ENCODE assay signal across 8 cellular contexts in the genomic region with DNA sequence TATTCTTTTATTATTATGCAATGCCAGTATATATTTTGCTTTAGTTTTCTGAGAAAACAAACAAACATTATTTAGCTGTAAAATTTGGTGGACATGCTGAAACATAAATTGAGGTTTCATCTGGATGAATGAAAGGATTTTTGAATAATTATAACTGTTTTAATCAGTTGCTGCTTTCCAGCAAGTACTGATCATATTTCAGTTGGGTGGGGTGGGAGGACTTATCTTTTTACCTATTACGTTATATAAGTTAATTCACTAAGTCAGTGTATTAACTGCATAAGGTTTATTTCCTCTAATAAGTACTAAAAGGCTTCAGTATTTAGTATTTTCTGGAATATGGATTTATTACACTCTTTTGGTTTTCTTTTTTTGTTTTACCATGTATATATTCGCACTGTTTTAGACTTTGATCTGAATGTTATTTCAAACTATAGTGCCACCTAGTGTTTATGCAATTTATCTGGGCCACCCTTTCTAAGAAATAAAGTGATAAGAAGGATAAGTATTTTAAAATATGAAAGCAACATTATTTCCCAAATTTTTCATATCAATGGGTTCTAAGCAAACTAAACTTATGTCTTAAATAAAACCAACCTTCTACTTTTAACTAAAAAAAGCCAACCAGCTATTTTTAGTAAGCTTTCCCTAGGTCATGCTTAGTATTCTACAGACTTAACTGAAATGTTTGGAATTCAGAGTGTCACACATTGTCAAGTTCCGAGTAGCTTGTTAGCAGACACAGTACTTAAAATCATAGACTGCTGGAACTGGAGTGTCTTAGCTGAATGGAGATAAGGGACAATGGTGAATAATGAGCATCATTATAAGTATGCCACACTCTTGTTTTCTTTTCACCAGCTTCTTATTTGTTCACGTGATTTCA.
DNase-seq lines count a peak whose midpoint lies in the region; ATAC-seq, FAIRE-seq and TF ChIP-seq lines count a peak whose summit lies in the region.

No MANE protein-coding gene starts in this region.

- no peak overlapping the region for H4K5ac ChIP-seq in IMR-90 (ENCODE audit: low read depth, low read length)

- no peak overlapping the region; the same call in 1 of the 2 replicates for H2BK20ac ChIP-seq in IMR-90 (ENCODE audit: low read depth, low read length)

- no peak overlapping the region for H4K91ac ChIP-seq in IMR-90 (ENCODE audit: insufficient read depth, low read depth, low read length)

- no peaks in the 10 kb centered on the region for H3K36me3 ChIP-seq in IMR-90 (ENCODE audit: control insufficient read depth, insufficient read depth, low read length)

- no peaks in the 10 kb centered on the region for H3K79me1 ChIP-seq in IMR-90 (ENCODE audit: low read depth in 1 of 2, low read length in 2 of 2)

- no peak overlapping the region for H2BK15ac ChIP-seq in IMR-90 (ENCODE audit: low read depth, low read length)

- peak; percentile 70 for TF ChIP-seq CTCF in IMR-90 (conservative IDR thresholded peaks at IDR 0.05; ENCODE audit: low read depth, low read length)

- no peak overlapping the region for H3K14ac ChIP-seq in IMR-90 (replicated peaks; ENCODE audit: low read depth, low read length)

- intact Hi-C loops in IMR-90 (cut with micrococcal nuclease), result loop anchor here (1.0 to 10.0 kb wide), 3 partner anchors 97 to 1295 kb away; a partner anchor contains a TSS

- POLR2A ChIA-PET in IMR-90 (lab: Charles Lee; ENCODE audit: unreplicated experiment), result no interaction called here
- POLR2A ChIA-PET in activated CD4-positive, alpha-beta T cell treated with anti-CD3 and anti-CD28 coated beads, Interleukin-2, amount 10 ng/mL, durations not matched to agents 7 days and 5 days (lab: Charles Lee), result no interaction called here

- ATAC-seq in IMR-90 (ENCODE audit: low read depth) (0 out of 2 replicates have a peak, but pooled peaks have one; percentile 43), SK-N-SH treated with all-trans-retinoic acid at 6 μM for 48 hours (peak; percentile 79; the same call in 2 of the 3 replicates), HG02571 (IDR thresholded peaks at IDR 0.05; ENCODE audit: unreplicated experiment) (no peak)
- ATAC-seq in stimulated activated naive CD8-positive, alpha-beta T cell treated with anti-CD3 and anti-CD28 coated beads, Interleukin-15, Interleukin-2, amounts not matched to agents 100 U/mL and 50 U/mL, for 24 hours, result no peak
- no peak for ATAC-seq in effector memory CD8-positive, alpha-beta T cell (replicated peaks)

- no peaks in the 10 kb centered on the region for H3K9me3 Mint-ChIP-seq in activated CD4-positive, alpha-beta T cell treated with anti-CD3 and anti-CD28 coated beads, Interleukin-2, amount 10 ng/mL, durations not matched to agents 7 days and 5 days
- no peaks in the 10 kb centered on the region for H3K9me3 Mint-ChIP-seq in effector memory CD8-positive, alpha-beta T cell

- H3K4me3 Mint-ChIP-seq in activated CD4-positive, alpha-beta T cell treated with anti-CD3 and anti-CD28 coated beads, Interleukin-2, amount 10 ng/mL, durations not matched to agents 7 days and 5 days, result no peak overlapping the region
- H3K4me3 Mint-ChIP-seq in effector memory CD8-positive, alpha-beta T cell, result no peak overlapping the region

- DNase-seq in EH (ENCODE audit: low read depth) (peak; percentile 51), IMR-90 (peak; percentile 41)
- no peak for DNase-seq in stimulated activated naive CD8-positive, alpha-beta T cell treated with anti-CD3 and anti-CD28 coated beads, Interleukin-15, Interleukin-2, amounts not matched to agents 100 U/mL and 50 U/mL, for 24 hours
- DNase-seq in activated CD4-positive, alpha-beta T cell treated with anti-CD3 and anti-CD28 coated beads, Interleukin-2, amount 10 ng/mL, durations not matched to agents 7 days and 5 days, result no peak
- no peak for DNase-seq in effector memory CD8-positive, alpha-beta T cell

- no peaks in the 10 kb centered on the region for H3K36me3 Mint-ChIP-seq in activated CD4-positive, alpha-beta T cell treated with anti-CD3 and anti-CD28 coated beads, Interleukin-2, amount 10 ng/mL, durations not matched to agents 7 days and 5 days (ENCODE audit: low read depth)
- no peaks in the 10 kb centered on the region for H3K36me3 Mint-ChIP-seq in effector memory CD8-positive, alpha-beta T cell (ENCODE audit: insufficient read depth)

- no peak overlapping the region for H2BK5ac ChIP-seq in IMR-90 (ENCODE audit: low read depth, low read length, poor library complexity, severe bottlenecking)

- H3K9ac ChIP-seq in IMR-90 (ENCODE audit: low read depth, low read length), result no peak overlapping the region

- no peak overlapping the region for H2AK5ac ChIP-seq in IMR-90 (ENCODE audit: low read depth, low read length)

- no peaks in the 10 kb centered on the region for H3K4me1 Mint-ChIP-seq in activated CD4-positive, alpha-beta T cell treated with anti-CD3 and anti-CD28 coated beads, Interleukin-2, amount 10 ng/mL, durations not matched to agents 7 days and 5 days
- H3K4me1 Mint-ChIP-seq in effector memory CD8-positive, alpha-beta T cell (ENCODE audit: low read depth in 2 of 2), result no peaks in the 10 kb centered on the region

- no peak overlapping the region for H2AK9ac ChIP-seq in IMR-90 (replicated peaks; ENCODE audit: low read depth, low read length, poor library complexity)

- H3K4me3 ChIP-seq in IMR-90 (ENCODE audit: insufficient read depth, low read depth, low read length), result no peak overlapping the region

- H3K4me1 ChIP-seq in IMR-90 (ENCODE audit: control insufficient read depth, insufficient read depth, low read length), result peaks cover 9% of the 10 kb centered on the region

- peak; percentile 99 for FAIRE-seq in islet of Langerhans (lab: Jason Lieb, UNC)

- no peak overlapping the region for H3K27ac Mint-ChIP-seq in activated CD4-positive, alpha-beta T cell treated with anti-CD3 and anti-CD28 coated beads, Interleukin-2, amount 10 ng/mL, durations not matched to agents 7 days and 5 days
- no peak overlapping the region for H3K27ac Mint-ChIP-seq in effector memory CD8-positive, alpha-beta T cell

- in situ Hi-C loops in IMR-90 (cut with MboI; ENCODE audit: low sequenced_read_pairs), result loop anchor here (5.0 kb wide), 1 partner anchor 232 kb away; no protein-coding TSS in a partner anchor

- H3K56ac ChIP-seq in IMR-90 (ENCODE audit: extremely low read depth, insufficient read depth, low read length), result no peak overlapping the region

- TF ChIP-seq POLR2A in IMR-90 (IDR thresholded peaks at IDR 0.05; ENCODE audit: low read depth, low read length), result no peak

- no peak overlapping the region for H3K4me2 ChIP-seq in IMR-90 (ENCODE audit: low read depth, low read length)

- no peak overlapping the region for H3K4ac ChIP-seq in IMR-90 (ENCODE audit: low read depth, low read length)

- no peak overlapping the region for H3K23ac ChIP-seq in IMR-90 (ENCODE audit: low read depth, low read length)

- no CpG with 5 or more reads among the region's 4 CpGs for WGBS in IMR-90 (ENCODE audit: extremely low coverage in 2 of 2, insufficient read length in 1 of 2), 2 experiments

- H3K9me1 ChIP-seq in IMR-90 (ENCODE audit: insufficient read depth, low read length), result peaks cover 6% of the 10 kb centered on the region

- no peaks in the 10 kb centered on the region for H4K20me1 ChIP-seq in IMR-90 (ENCODE audit: insufficient read depth, low read length)

- H3K27me3 Mint-ChIP-seq in activated CD4-positive, alpha-beta T cell treated with anti-CD3 and anti-CD28 coated beads, Interleukin-2, amount 10 ng/mL, durations not matched to agents 7 days and 5 days, result no peaks in the 10 kb centered on the region
- peaks cover 0 to 15% of the 10 kb centered on the region in 2 donors for H3K27me3 Mint-ChIP-seq in effector memory CD8-positive, alpha-beta T cell

- H3K27me3 ChIP-seq in IMR-90 (ENCODE audit: control insufficient read depth, insufficient read depth, low read length), result peaks cover 3% of the 10 kb centered on the region

- dilution Hi-C loops in IMR-90 (cut with HindIII; ENCODE audit: low sequenced_read_pairs, unreplicated experiment), result loop anchor here (25.0 kb wide), 2 partner anchors 363 to 538 kb away; a partner anchor contains a TSS

- no peaks in the 10 kb centered on the region for H3K9me3 ChIP-seq in IMR-90 (ENCODE audit: control insufficient read depth, insufficient read depth, low read length)

- TF ChIP-seq RAD21 in IMR-90 (IDR thresholded peaks at IDR 0.05; ENCODE audit: low read length), result peak; percentile 53

- no peak overlapping the region for H3K27ac ChIP-seq in IMR-90 (ENCODE audit: insufficient read depth, low read length)

- H2AFZ ChIP-seq in IMR-90 (replicated peaks; ENCODE audit: low read length, poor library complexity), result no peak overlapping the region

- no peak overlapping the region for H3K18ac ChIP-seq in IMR-90 (ENCODE audit: low read depth, low read length)

- no TSS peak for BruUV-seq in IMR-90 (replicated peaks; lab: Mats Ljungman, UMichigan)

- CTCF ChIA-PET in IMR-90 (lab: Yijun Ruan, JAX), result interaction anchor here (0.7 to 6.6 kb wide), 6 partner anchors 12 to 238 kb away, joined by 3 to 51 read pairs (median 4); no protein-coding TSS in a partner anchor
- CTCF ChIA-PET in activated CD4-positive, alpha-beta T cell treated with anti-CD3 and anti-CD28 coated beads, Interleukin-2, amount 10 ng/mL, durations not matched to agents 7 days and 5 days (lab: Charles Lee), result no interaction called here

- no peak overlapping the region; the same call in 1 of the 2 replicates for H2BK120ac ChIP-seq in IMR-90 (ENCODE audit: low read depth, low read length)

- H4K8ac ChIP-seq in IMR-90 (ENCODE audit: low read depth in 2 of 2, low read length in 2 of 2), result no peak overlapping the region

TF ChIP-seq in IMR-90, 13 proteins besides CTCF, POLR2A, EP300 and RAD21:
- peak; percentile 72 for TF ChIP-seq SMC3 (IDR thresholded peaks at IDR 0.05; ENCODE audit: low read depth, low read length)
- TF ChIP-seq MAFK (IDR thresholded peaks at IDR 0.05; ENCODE audit: low read depth, low read length), result no peak
- TF ChIP-seq CHD1 (IDR thresholded peaks at IDR 0.05; ENCODE audit: low read depth, low read length), result no peak

TF ChIP-seq in SK-N-SH treated with all-trans-retinoic acid at 6 μM for 48 hours, 23 proteins besides CTCF, POLR2A, EP300 and RAD21 (continues in another document):
- TF ChIP-seq RARB (CRISPR knock-in tag; IDR thresholded peaks at IDR 0.05) (no peak), ISL1 (CRISPR knock-in tag; IDR thresholded peaks at IDR 0.05) (no peak), ZNF565 (CRISPR knock-in tag; conservative IDR thresholded peaks at IDR 0.05; ENCODE audit: low read depth) (no peak)
- TF ChIP-seq, protein P1, sequence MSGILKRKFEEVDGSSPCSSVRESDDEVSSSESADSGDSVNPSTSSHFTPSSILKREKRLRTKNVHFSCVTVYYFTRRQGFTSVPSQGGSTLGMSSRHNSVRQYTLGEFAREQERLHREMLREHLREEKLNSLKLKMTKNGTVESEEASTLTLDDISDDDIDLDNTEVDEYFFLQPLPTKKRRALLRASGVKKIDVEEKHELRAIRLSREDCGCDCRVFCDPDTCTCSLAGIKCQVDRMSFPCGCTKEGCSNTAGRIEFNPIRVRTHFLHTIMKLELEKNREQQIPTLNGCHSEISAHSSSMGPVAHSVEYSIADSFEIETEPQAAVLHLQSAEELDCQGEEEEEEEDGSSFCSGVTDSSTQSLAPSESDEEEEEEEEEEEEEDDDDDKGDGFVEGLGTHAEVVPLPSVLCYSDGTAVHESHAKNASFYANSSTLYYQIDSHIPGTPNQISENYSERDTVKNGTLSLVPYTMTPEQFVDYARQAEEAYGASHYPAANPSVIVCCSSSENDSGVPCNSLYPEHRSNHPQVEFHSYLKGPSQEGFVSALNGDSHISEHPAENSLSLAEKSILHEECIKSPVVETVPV (CRISPR knock-in tag; IDR thresholded peaks at IDR 0.05), result no peak

Comparison
In these comparisons a context has a peak if more than half of its experiments do, and no peak if none do; other contexts are left out.
1. DNase-seq: peak in EH (single experiment) and IMR-90 (single experiment); none in stimulated activated naive CD8-positive, alpha-beta T cell treated with anti-CD3 and anti-CD28 coated beads, Interleukin-15, Interleukin-2, amounts not matched to agents 100 U/mL and 50 U/mL, for 24 hours (single experiment), activated CD4-positive, alpha-beta T cell treated with anti-CD3 and anti-CD28 coated beads, Interleukin-2, amount 10 ng/mL, durations not matched to agents 7 days and 5 days (single experiment) and effector memory CD8-positive, alpha-beta T cell (0 of 3).
2. ATAC-seq: peak in IMR-90 (single experiment) and SK-N-SH treated with all-trans-retinoic acid at 6 μM for 48 hours (single experiment); none in HG02571 (single experiment), stimulated activated naive CD8-positive, alpha-beta T cell treated with anti-CD3 and anti-CD28 coated beads, Interleukin-15, Interleukin-2, amounts not matched to agents 100 U/mL and 50 U/mL, for 24 hours (single experiment) and effector memory CD8-positive, alpha-beta T cell (single experiment).